In genomic region chr3:112116777-112117186, GRCh38 we compare ENCODE assay signal across 19 cellular contexts. TPM values are rescaled to one million over a fixed set of nuclear protein-coding genes. Genes with fewer than 3 reads are reported as not detected.
DNase-seq lines count a peak whose midpoint lies in the region; ATAC-seq and TF ChIP-seq lines count a peak whose summit lies in the region.
"Had no signal": no experiment of that assay in that cellular context is flagged by ENCODE, and none has a peak within 500 bp of the region (broad histone marks: within the 10 kb centered on the region; RNA-seq: fewer than 3 reads in every experiment).

No MANE protein-coding gene starts in this region.

- TF ChIP-seq CTCF in OCI-LY1 (IDR thresholded peaks at IDR 0.05; ENCODE audit: low read length) (no peak), A673 (conservative IDR thresholded peaks at IDR 0.05; ENCODE audit: low read depth, low read length) (no peak)

- H3K27ac Mint-ChIP-seq in T-helper 2 cell treated with Interferon-gamma antibody and Interleukin-4, amounts not matched to agents 5 μg/mL and 100 μg/mL, for 36 hours = peak overlapping the region; percentile 7
- H3K27ac Mint-ChIP-seq: WTC11 had no signal

- no peaks in the 10 kb centered on the region for H3K27me3 Mint-ChIP-seq in T-helper 2 cell treated with Interferon-gamma antibody and Interleukin-4, amounts not matched to agents 5 μg/mL and 100 μg/mL, for 36 hours (ENCODE audit: low read depth)

- intact Hi-C loops in left cardiac atrium (cut with DNase I) = no loop called here
- intact Hi-C loops in A673 (cut with micrococcal nuclease; ENCODE audit: unreplicated experiment) = no loop called here

- H3K27ac ChIP-seq in OCI-LY1 (ENCODE audit: low read depth, low read length, poor library complexity, severe bottlenecking) (peak overlapping the region; percentile 99), skeletal muscle tissue (ENCODE audit: low read depth, low read length) (no peak overlapping the region), A673 (ENCODE audit: low read depth, low read length, poor library complexity, severe bottlenecking) (no peak overlapping the region)
- H3K27ac ChIP-seq: A549, neutrophil had no signal

- peaks cover 100% of the 10 kb centered on the region for H3K4me1 ChIP-seq in OCI-LY1 (ENCODE audit: insufficient read depth, low read length, severe bottlenecking)
- H3K4me1 ChIP-seq in skeletal muscle tissue (ENCODE audit: control insufficient read depth in 3 of 3, insufficient read depth in 3 of 3, low read length in 3 of 3) = no peaks in the 10 kb centered on the region
- H3K4me1 ChIP-seq in A673 (ENCODE audit: insufficient read depth, low read length, poor library complexity, severe bottlenecking) = no peaks in the 10 kb centered on the region
- H3K4me1 ChIP-seq: A549 had no signal

- H3K9me3 Mint-ChIP-seq in T-helper 2 cell treated with Interferon-gamma antibody and Interleukin-4, amounts not matched to agents 5 μg/mL and 100 μg/mL, for 36 hours = no peaks in the 10 kb centered on the region
- H3K9me3 Mint-ChIP-seq: H9, WTC11 had no signal

- H3K36me3 ChIP-seq in OCI-LY1 (ENCODE audit: insufficient read depth, low read length) (peaks cover 12% of the 10 kb centered on the region; the same call in 1 of the 2 replicates), skeletal muscle tissue (ENCODE audit: control insufficient read depth in 3 of 3, insufficient read depth in 3 of 3, low read length in 3 of 3) (no peaks in the 10 kb centered on the region), A673 (ENCODE audit: insufficient read depth, low read length, poor library complexity, severe bottlenecking) (no peaks in the 10 kb centered on the region)

- no peaks in the 10 kb centered on the region for H3K9me2 ChIP-seq in OCI-LY1 (ENCODE audit: low read depth, low read length)

- H3K79me2 ChIP-seq in OCI-LY1 (ENCODE audit: insufficient read depth, low read length) = no peaks in the 10 kb centered on the region

- H4K20me1 ChIP-seq in OCI-LY1 (ENCODE audit: insufficient read depth, low read length) = no peaks in the 10 kb centered on the region

- peaks cover 27% of the 10 kb centered on the region for H3K36me3 Mint-ChIP-seq in T-helper 2 cell treated with Interferon-gamma antibody and Interleukin-4, amounts not matched to agents 5 μg/mL and 100 μg/mL, for 36 hours (ENCODE audit: low read depth)

- POLR2A ChIA-PET in A673 (lab: Charles Lee; ENCODE audit: low non-redundant PET) = no interaction called here

- peak overlapping the region; percentile 73 for H3K9ac ChIP-seq in OCI-LY1 (ENCODE audit: low read length)
- no peak overlapping the region for H3K9ac ChIP-seq in skeletal muscle tissue (ENCODE audit: low read depth in 1 of 3, low read length in 3 of 3)

- no TSS peak for BruUV-seq in A673 (replicated peaks; lab: Mats Ljungman, UMichigan)

- peak; percentile 47 to 60 for ATAC-seq in left cardiac atrium
- ATAC-seq: A549, SK-N-SH treated with all-trans-retinoic acid at 6 μM for 48 hours, WTC11 had no signal

- DNase-seq in T-helper 2 cell treated with Interferon-gamma antibody and Interleukin-4, amounts not matched to agents 5 μg/mL and 100 μg/mL, for 36 hours (ENCODE audit: low spot score) = no peak
- DNase-seq in T-helper 2 cell (no peak), left cardiac atrium (no peak), putamen (ENCODE audit: low spot score) (no peak), A673 (ENCODE audit: low spot score) (no peak)
- DNase-seq in activated CD4-positive, CD25-positive, alpha-beta regulatory T cell treated with anti-CD3 and anti-CD28 coated beads, Interleukin-2, amount 50 U/mL, for 72 hours = no peak
- DNase-seq: H9; KG1; NCI-H1930; NK-92 treated with Interleukin-12 subunit alpha and Interleukin-12 subunit beta, amount 100 ng/mL, for 24 hours had no signal

- H3K4me3 ChIP-seq in OCI-LY1 (ENCODE audit: low read depth, low read length, poor library complexity, severe bottlenecking) (peak overlapping the region; percentile 25), skeletal muscle tissue (ENCODE audit: low read length in 3 of 3) (peak overlapping the region; percentile 4 to 59 (median 30)), A673 (ENCODE audit: low read depth, low read length, poor library complexity, severe bottlenecking) (no peak overlapping the region)
- H3K4me3 ChIP-seq: A549, skin epidermis had no signal

- peaks cover 42% of the 10 kb centered on the region for H3K4me1 Mint-ChIP-seq in T-helper 2 cell treated with Interferon-gamma antibody and Interleukin-4, amounts not matched to agents 5 μg/mL and 100 μg/mL, for 36 hours (ENCODE audit: low read depth)

- CTCF ChIA-PET in A673 (lab: Charles Lee) = interaction anchor here (0.6 kb wide), 1 partner anchor 170 kb away, joined by 3 read pairs; no protein-coding TSS in a partner anchor

- H3K9me3 ChIP-seq in OCI-LY1 (ENCODE audit: low read length) (no peaks in the 10 kb centered on the region), skeletal muscle tissue (ENCODE audit: control insufficient read depth in 3 of 3, low read length in 3 of 3) (no peaks in the 10 kb centered on the region), A673 (ENCODE audit: low read depth, low read length, poor library complexity, severe bottlenecking) (no peaks in the 10 kb centered on the region)
- H3K9me3 ChIP-seq: A549, neutrophil had no signal

- H3F3A ChIP-seq in OCI-LY1 (ENCODE audit: insufficient read depth, low read length) = peaks cover 10% of the 10 kb centered on the region; the same call in 1 of the 2 replicates

- H3K4me3 Mint-ChIP-seq in T-helper 2 cell treated with Interferon-gamma antibody and Interleukin-4, amounts not matched to agents 5 μg/mL and 100 μg/mL, for 36 hours = no peak overlapping the region
- H3K4me3 Mint-ChIP-seq: H9, WTC11 had no signal

- H2AFZ ChIP-seq in OCI-LY1 (ENCODE audit: low read length) = no peak overlapping the region

- no peaks in the 10 kb centered on the region for H3K27me3 ChIP-seq in OCI-LY1 (ENCODE audit: insufficient read depth, low read length)
- no peaks in the 10 kb centered on the region for H3K27me3 ChIP-seq in skeletal muscle tissue (ENCODE audit: control insufficient read depth in 3 of 3, insufficient read depth in 3 of 3, low read length in 3 of 3)
- H3K27me3 ChIP-seq in A673 (replicated peaks; ENCODE audit: insufficient read depth, low read depth, low read length, poor library complexity) = no peaks in the 10 kb centered on the region
- H3K27me3 ChIP-seq: neutrophil had no signal

- peak overlapping the region; percentile 50 for H3K4me2 ChIP-seq in OCI-LY1 (ENCODE audit: low read length)
- H3K4me2 ChIP-seq: A549 had no signal

RNA-seq across cellular contexts. Expression of gene GCSAM, which starts 16.3 kb away (rescaled TPM):
- total RNA-seq in left cardiac atrium (under 1 TPM; 0.08 to 0.35 TPM), skeletal muscle tissue (0.52 TPM), A673 (2021) (not detected in 2 replicates)
- total RNA-seq: chondrocyte, G401, H9 had no signal

RNA-seq across cellular contexts. Expression of gene C3orf52, which starts 30.6 kb away (rescaled TPM):
- total RNA-seq in left cardiac atrium (1 to 10 TPM in 1 of 2 donors, under 1 TPM in 1; 0.41 to 1.5 TPM), skeletal muscle tissue (3.7 TPM), A673 (2021) (0.73 and 1.0 TPM in 2 replicates)
- total RNA-seq: G401 had no signal
